9 cellular contexts compared by ENCODE assay signal in genomic region chr14:71523630-71524320, GRCh38.
A peak's percentile ranks its signal among the peaks of the same experiment; 100 is the strongest.
DNase-seq lines count a peak whose midpoint lies in the region; ATAC-seq and TF ChIP-seq lines count a peak whose summit lies in the region.
"Had no signal": no experiment of that assay in that cellular context is flagged by ENCODE, and none has a peak within 500 bp of the region (broad histone marks: within the 10 kb centered on the region; RNA-seq: fewer than 3 reads in every experiment).

No MANE protein-coding gene starts in this region.

- H4K20me1 ChIP-seq in Loucy (ENCODE audit: insufficient read depth, low read length, poor library complexity, severe bottlenecking) = no peaks in the 10 kb centered on the region

- peaks cover 63% of the 10 kb centered on the region for H3K79me2 ChIP-seq in Loucy (ENCODE audit: insufficient read depth, low read length)

- no peak overlapping the region for H3K4me3 ChIP-seq in Loucy (ENCODE audit: low read length, poor library complexity, severe bottlenecking)

- peak overlapping the region; percentile 92 for H3K27ac Mint-ChIP-seq in activated T-cell treated with anti-CD3 and anti-CD28 coated beads, Interleukin-2, amount 50 U/mL, for 72 hours
- peak overlapping the region; percentile 14 for H3K27ac Mint-ChIP-seq in stimulated activated naive CD8-positive, alpha-beta T cell treated with anti-CD3 and anti-CD28 coated beads, Interleukin-15, Interleukin-2, amounts not matched to agents 100 ng/mL and 50 ng/mL, for 24 hours

- peaks cover 23% of the 10 kb centered on the region for H3K4me1 ChIP-seq in Loucy (ENCODE audit: insufficient read depth, low read length, poor library complexity, severe bottlenecking)

- peaks cover 30% of the 10 kb centered on the region for H3K4me1 Mint-ChIP-seq in activated T-cell treated with anti-CD3 and anti-CD28 coated beads, Interleukin-2, amount 50 U/mL, for 72 hours (ENCODE audit: low read depth)
- peaks cover 21% of the 10 kb centered on the region for H3K4me1 Mint-ChIP-seq in stimulated activated naive CD8-positive, alpha-beta T cell treated with anti-CD3 and anti-CD28 coated beads, Interleukin-15, Interleukin-2, amounts not matched to agents 100 ng/mL and 50 ng/mL, for 24 hours (ENCODE audit: low read depth)

- H3K9me3 ChIP-seq in Loucy (ENCODE audit: insufficient read depth, low read depth, low read length) = 0 out of 2 replicates have a peak, but pooled peaks cover 5% of the 10 kb centered on the region

- H3F3A ChIP-seq in Loucy (ENCODE audit: low read depth) = no peaks in the 10 kb centered on the region

- H3K27me3 ChIP-seq in Loucy (ENCODE audit: insufficient read depth, low read length, poor library complexity, severe bottlenecking) = no peaks in the 10 kb centered on the region

- peak overlapping the region; percentile 31 for H3K4me2 ChIP-seq in Loucy (ENCODE audit: low read depth, low read length, poor library complexity, severe bottlenecking)

- no peak for DNase-seq in activated T-cell treated with anti-CD3 and anti-CD28 coated beads, Interleukin-2, amount 50 U/mL, for 72 hours
- DNase-seq in activated T-cell treated with anti-CD3 and anti-CD28 coated beads, Interleukin-2, amount 50 U/mL, for 48 hours = no peak
- no peak for DNase-seq in NCI-H187 (lab: John Stamatoyannopoulos, UW)
- no peak for DNase-seq in left lobe of liver (ENCODE audit: low spot score)
- no peak for DNase-seq in glomerular visceral epithelial cell (ENCODE audit: extremely low spot score)
- DNase-seq: NCI-H2029 had no signal

- ATAC-seq in activated T-cell treated with anti-CD3 and anti-CD28 coated beads, Interleukin-2, amount 50 U/mL, for 72 hours (replicated peaks in 1 of 2) = peak; percentile 96 to 97
- ATAC-seq in HG02678 (IDR thresholded peaks at IDR 0.05; ENCODE audit: unreplicated experiment) = peak; percentile 69
- no peak for ATAC-seq in left lobe of liver

- H3K36me3 Mint-ChIP-seq in activated T-cell treated with anti-CD3 and anti-CD28 coated beads, Interleukin-2, amount 50 U/mL, for 72 hours (ENCODE audit: insufficient read depth in 2 of 2) = peaks cover 1 to 4% of the 10 kb centered on the region in 2 donors
- H3K36me3 Mint-ChIP-seq in stimulated activated naive CD8-positive, alpha-beta T cell treated with anti-CD3 and anti-CD28 coated beads, Interleukin-15, Interleukin-2, amounts not matched to agents 100 ng/mL and 50 ng/mL, for 24 hours (ENCODE audit: low read depth) = peaks cover 29% of the 10 kb centered on the region

- no peak for TF ChIP-seq CTCF in Loucy (conservative IDR thresholded peaks at IDR 0.05; ENCODE audit: low read length)

- peaks cover 7% of the 10 kb centered on the region for H3K36me3 ChIP-seq in Loucy (ENCODE audit: insufficient read depth, low read length)

- no peak overlapping the region for H2AFZ ChIP-seq in Loucy (ENCODE audit: low read length)

- no peaks in the 10 kb centered on the region for H3K9me3 Mint-ChIP-seq in activated T-cell treated with anti-CD3 and anti-CD28 coated beads, Interleukin-2, amount 50 U/mL, for 72 hours
- H3K9me3 Mint-ChIP-seq in stimulated activated naive CD8-positive, alpha-beta T cell treated with anti-CD3 and anti-CD28 coated beads, Interleukin-15, Interleukin-2, amounts not matched to agents 100 ng/mL and 50 ng/mL, for 24 hours = no peaks in the 10 kb centered on the region

- H3K4me3 Mint-ChIP-seq in activated T-cell treated with anti-CD3 and anti-CD28 coated beads, Interleukin-2, amount 50 U/mL, for 72 hours = peak overlapping the region; percentile 35 to 78
- no peak overlapping the region for H3K4me3 Mint-ChIP-seq in stimulated activated naive CD8-positive, alpha-beta T cell treated with anti-CD3 and anti-CD28 coated beads, Interleukin-15, Interleukin-2, amounts not matched to agents 100 ng/mL and 50 ng/mL, for 24 hours

- no peaks in the 10 kb centered on the region for H3K27me3 Mint-ChIP-seq in activated T-cell treated with anti-CD3 and anti-CD28 coated beads, Interleukin-2, amount 50 U/mL, for 72 hours (ENCODE audit: low read depth)
- no peaks in the 10 kb centered on the region for H3K27me3 Mint-ChIP-seq in stimulated activated naive CD8-positive, alpha-beta T cell treated with anti-CD3 and anti-CD28 coated beads, Interleukin-15, Interleukin-2, amounts not matched to agents 100 ng/mL and 50 ng/mL, for 24 hours

- no peak overlapping the region for H3K9ac ChIP-seq in Loucy (ENCODE audit: low read depth, low read length, poor library complexity, severe bottlenecking)

- no peaks in the 10 kb centered on the region for H3K9me2 ChIP-seq in Loucy (replicated peaks; ENCODE audit: low read depth, low read length)
